In genomic region chr1:248786106-248786665, GRCh38 we compare ENCODE assay signal across 12 cellular contexts. TPM values are rescaled to one million over a fixed set of nuclear protein-coding genes. Genes with fewer than 3 reads are reported as not detected.
DNase-seq lines count a peak whose midpoint lies in the region; ATAC-seq and TF ChIP-seq lines count a peak whose summit lies in the region.
"Had no signal": no experiment of that assay in that cellular context is flagged by ENCODE, and none has a peak within 500 bp of the region (broad histone marks: within the 10 kb centered on the region; RNA-seq: fewer than 3 reads in every experiment).

No MANE protein-coding gene starts in this region.

- no peak overlapping the region for H3K4me2 ChIP-seq in mesenchymal stem cell (ENCODE audit: low read length, poor library complexity, severe bottlenecking)

- no peaks in the 10 kb centered on the region for H3K36me3 Mint-ChIP-seq in activated CD4-positive, alpha-beta T cell treated with anti-CD3 and anti-CD28 coated beads for 36 hours (ENCODE audit: low read depth)
- no peaks in the 10 kb centered on the region for H3K36me3 Mint-ChIP-seq in stimulated activated memory B cell treated with anti-CD40 and anti-IgM and Interleukin-4, amounts not matched to agents 10 μg/mL and 1 μg/mL and 100 μg/mL, for 72 hours
- no peaks in the 10 kb centered on the region for H3K36me3 Mint-ChIP-seq in CD8-positive, alpha-beta T cell
- H3K36me3 Mint-ChIP-seq: activated naive CD4-positive, alpha-beta T cell treated with anti-CD3 and anti-CD28 coated beads, Interleukin-2, amount 50 U/mL, for 24 hours had no signal

- H2BK5ac ChIP-seq in mesenchymal stem cell (ENCODE audit: low read depth, low read length, poor library complexity, severe bottlenecking): no peak overlapping the region

- CTCF ChIA-PET in activated CD4-positive, alpha-beta T cell treated with anti-CD3 and anti-CD28 coated beads for 36 hours (lab: Charles Lee): interaction anchor here (0.9 to 1.5 kb wide), 2 partner anchors 22 to 37 kb away, joined by 3 read pairs; no protein-coding TSS in a partner anchor
- CTCF ChIA-PET in CD8-positive, alpha-beta T cell (lab: Charles Lee): no interaction called here

- H2BK120ac ChIP-seq in mesenchymal stem cell (ENCODE audit: low read depth, low read length): no peak overlapping the region

- no peaks in the 10 kb centered on the region for H3K79me1 ChIP-seq in mesenchymal stem cell (replicated peaks; ENCODE audit: low read length, poor library complexity, severe bottlenecking)

- no peak overlapping the region for H3K4ac ChIP-seq in mesenchymal stem cell (ENCODE audit: low read depth in 1 of 2, low read length in 2 of 2)

- H2BK12ac ChIP-seq in mesenchymal stem cell (ENCODE audit: low read length in 2 of 2): no peak overlapping the region

- H3K9me3 Mint-ChIP-seq in activated CD4-positive, alpha-beta T cell treated with anti-CD3 and anti-CD28 coated beads for 36 hours (ENCODE audit: low read depth): peaks cover 2% of the 10 kb centered on the region
- peaks cover 3% of the 10 kb centered on the region for H3K9me3 Mint-ChIP-seq in stimulated activated memory B cell treated with anti-CD40 and anti-IgM and Interleukin-4, amounts not matched to agents 10 μg/mL and 1 μg/mL and 100 μg/mL, for 72 hours
- peaks cover 5% of the 10 kb centered on the region for H3K9me3 Mint-ChIP-seq in CD8-positive, alpha-beta T cell
- H3K9me3 Mint-ChIP-seq: activated naive CD4-positive, alpha-beta T cell treated with anti-CD3 and anti-CD28 coated beads, Interleukin-2, amount 50 U/mL, for 24 hours had no signal

- no peak overlapping the region for H3K9ac ChIP-seq in mesenchymal stem cell (ENCODE audit: low read length)

- no peaks in the 10 kb centered on the region for H3K9me3 ChIP-seq in CD8-positive, alpha-beta T cell (ENCODE audit: low read length)
- H3K9me3 ChIP-seq in mesenchymal stem cell (ENCODE audit: control insufficient read depth, low read length): no peaks in the 10 kb centered on the region

- H3K4me3 Mint-ChIP-seq in activated CD4-positive, alpha-beta T cell treated with anti-CD3 and anti-CD28 coated beads for 36 hours: no peak overlapping the region
- no peak overlapping the region for H3K4me3 Mint-ChIP-seq in stimulated activated memory B cell treated with anti-CD40 and anti-IgM and Interleukin-4, amounts not matched to agents 10 μg/mL and 1 μg/mL and 100 μg/mL, for 72 hours
- H3K4me3 Mint-ChIP-seq in CD8-positive, alpha-beta T cell: no peak overlapping the region
- H3K4me3 Mint-ChIP-seq: activated naive CD4-positive, alpha-beta T cell treated with anti-CD3 and anti-CD28 coated beads, Interleukin-2, amount 50 U/mL, for 24 hours had no signal

- H3K36me3 ChIP-seq in CD8-positive, alpha-beta T cell (ENCODE audit: insufficient read depth, low read length): no peaks in the 10 kb centered on the region
- no peaks in the 10 kb centered on the region for H3K36me3 ChIP-seq in mesenchymal stem cell (ENCODE audit: control insufficient read depth in 1 of 2, insufficient read depth in 2 of 2, low read depth in 1 of 2, low read length in 2 of 2)

- no peak overlapping the region for H3K4me3 ChIP-seq in CD8-positive, alpha-beta T cell (ENCODE audit: low read depth, low read length)
- no peak overlapping the region for H3K4me3 ChIP-seq in mesenchymal stem cell (ENCODE audit: insufficient read depth in 1 of 2, low read depth in 1 of 2, low read length in 2 of 2)

- 59% methylated on average over 5 of the region's 5 CpGs for WGBS in mesenchymal stem cell

- intact Hi-C loops in activated CD4-positive, alpha-beta T cell treated with anti-CD3 and anti-CD28 coated beads for 36 hours (cut with DNase I, micrococcal nuclease): loop anchor here in 1 of 2 experiments (1.0 kb wide), 1 partner anchor 12 kb away; no protein-coding TSS in a partner anchor
- intact Hi-C loops in CD8-positive, alpha-beta T cell (cut with DNase I, micrococcal nuclease): no loop called here

- no peaks in the 10 kb centered on the region for H3K27me3 ChIP-seq in CD8-positive, alpha-beta T cell (ENCODE audit: insufficient read depth, low read length)
- no peaks in the 10 kb centered on the region for H3K27me3 ChIP-seq in mesenchymal stem cell (ENCODE audit: control insufficient read depth in 1 of 2, insufficient read depth in 1 of 2, low read length in 2 of 2)

- H3K27ac Mint-ChIP-seq in activated CD4-positive, alpha-beta T cell treated with anti-CD3 and anti-CD28 coated beads for 36 hours: no peak overlapping the region
- peak overlapping the region; percentile 58 for H3K27ac Mint-ChIP-seq in stimulated activated memory B cell treated with anti-CD40 and anti-IgM and Interleukin-4, amounts not matched to agents 10 μg/mL and 1 μg/mL and 100 μg/mL, for 72 hours
- H3K27ac Mint-ChIP-seq in CD8-positive, alpha-beta T cell: no peak overlapping the region
- H3K27ac Mint-ChIP-seq: activated naive CD4-positive, alpha-beta T cell treated with anti-CD3 and anti-CD28 coated beads, Interleukin-2, amount 50 U/mL, for 24 hours had no signal

- H2BK15ac ChIP-seq in mesenchymal stem cell (ENCODE audit: low read depth, poor library complexity, severe bottlenecking): no peak overlapping the region

- no peak overlapping the region for H3K14ac ChIP-seq in mesenchymal stem cell (ENCODE audit: low read length in 2 of 2)

- no peak overlapping the region for H4K8ac ChIP-seq in mesenchymal stem cell (ENCODE audit: low read length)

- POLR2A ChIA-PET in activated CD4-positive, alpha-beta T cell treated with anti-CD3 and anti-CD28 coated beads for 36 hours (lab: Charles Lee): no interaction called here
- POLR2A ChIA-PET in CD8-positive, alpha-beta T cell (lab: Charles Lee): no interaction called here

- DNase-seq in activated CD4-positive, alpha-beta T cell treated with anti-CD3 and anti-CD28 coated beads for 36 hours: no peak
- no peak for DNase-seq in activated CD4-positive, alpha-beta T cell treated with anti-CD3 and anti-CD28 coated beads, Interleukin-2, amount 50 U/mL, for 48 hours
- DNase-seq in NOMO-1 treated with DMSO at 0.1 percent for 48 hours (lab: John Stamatoyannopoulos, UW; ENCODE audit: unreplicated experiment) (peak; percentile 93), mesenchymal stem cell (no peak)
- no peak for DNase-seq in CD8-positive, alpha-beta T cell
- no peak for DNase-seq in stimulated activated CD4-positive, alpha-beta T cell treated with anti-CD3 and anti-CD28 coated beads, Interleukin-2, amount 100 ng/mL, for 48 hours
- DNase-seq: NCI-H2081 treated with DMSO at 0.1 percent for 48 hours, T-helper 9 cell had no signal

- no peak overlapping the region for H3K27ac ChIP-seq in CD8-positive, alpha-beta T cell (ENCODE audit: low read depth, low read length)
- H3K27ac ChIP-seq in mesenchymal stem cell (ENCODE audit: low read length, poor library complexity, severe bottlenecking): no peak overlapping the region

- H3K27me3 Mint-ChIP-seq in activated CD4-positive, alpha-beta T cell treated with anti-CD3 and anti-CD28 coated beads for 36 hours: peaks cover 7% of the 10 kb centered on the region
- no peaks in the 10 kb centered on the region for H3K27me3 Mint-ChIP-seq in stimulated activated memory B cell treated with anti-CD40 and anti-IgM and Interleukin-4, amounts not matched to agents 10 μg/mL and 1 μg/mL and 100 μg/mL, for 72 hours
- peaks cover 16% of the 10 kb centered on the region for H3K27me3 Mint-ChIP-seq in CD8-positive, alpha-beta T cell (ENCODE audit: low read depth)

- H3K18ac ChIP-seq in mesenchymal stem cell (ENCODE audit: low read depth in 1 of 2, low read length in 2 of 2): no peak overlapping the region

- H2AFZ ChIP-seq in mesenchymal stem cell (ENCODE audit: low read depth, low read length): no peak overlapping the region

- no peak overlapping the region for H3K23ac ChIP-seq in mesenchymal stem cell (ENCODE audit: low read length in 2 of 2)

- H3K4me1 ChIP-seq in CD8-positive, alpha-beta T cell (ENCODE audit: insufficient read depth, low read length): no peaks in the 10 kb centered on the region
- no peaks in the 10 kb centered on the region for H3K4me1 ChIP-seq in mesenchymal stem cell (ENCODE audit: control insufficient read depth, insufficient read depth, low read depth, low read length)

- peak; percentile 74 for ATAC-seq in activated CD4-positive, alpha-beta T cell treated with anti-CD3 and anti-CD28 coated beads for 36 hours
- ATAC-seq in HG02981 (IDR thresholded peaks at IDR 0.05; ENCODE audit: unreplicated experiment): peak; percentile 61
- peak; percentile 85 for ATAC-seq in stimulated activated memory B cell treated with anti-CD40 and anti-IgM and Interleukin-4, amounts not matched to agents 10 μg/mL and 1 μg/mL and 100 μg/mL, for 72 hours
- no peak for ATAC-seq in CD8-positive, alpha-beta T cell

- no peak for TF ChIP-seq CTCF in CD8-positive, alpha-beta T cell (IDR thresholded peaks at IDR 0.05)

- peaks cover 2% of the 10 kb centered on the region for H3K4me1 Mint-ChIP-seq in activated CD4-positive, alpha-beta T cell treated with anti-CD3 and anti-CD28 coated beads for 36 hours
- peaks cover 33% of the 10 kb centered on the region for H3K4me1 Mint-ChIP-seq in stimulated activated memory B cell treated with anti-CD40 and anti-IgM and Interleukin-4, amounts not matched to agents 10 μg/mL and 1 μg/mL and 100 μg/mL, for 72 hours
- no peaks in the 10 kb centered on the region for H3K4me1 Mint-ChIP-seq in CD8-positive, alpha-beta T cell (ENCODE audit: low read depth)
- H3K4me1 Mint-ChIP-seq: activated naive CD4-positive, alpha-beta T cell treated with anti-CD3 and anti-CD28 coated beads, Interleukin-2, amount 50 U/mL, for 24 hours had no signal

- no peak overlapping the region for H2AK5ac ChIP-seq in mesenchymal stem cell (ENCODE audit: low read length, severe bottlenecking)

- no peak overlapping the region for H4K91ac ChIP-seq in mesenchymal stem cell (ENCODE audit: low read length)

RNA-seq across cellular contexts. Expression of gene LYPD8, which starts 30.6 kb away (rescaled TPM):
- total RNA-seq in activated CD4-positive, alpha-beta T cell treated with anti-CD3 and anti-CD28 coated beads for 36 hours: not detected
- not detected for total RNA-seq in CD8-positive, alpha-beta T cell
- not detected for polyA plus RNA-seq in mesenchymal stem cell (2013, experiment 1 of 2)
- not detected for polyA plus RNA-seq in mesenchymal stem cell (2013, experiment 2 of 2)
- total RNA-seq: A673 had no signal

RNA-seq across cellular contexts. Expression of gene SH3BP5L, which starts 39.5 kb away (rescaled TPM):
- 10 to 100 TPM; 20.1 to 21.3 TPM for total RNA-seq in activated CD4-positive, alpha-beta T cell treated with anti-CD3 and anti-CD28 coated beads for 36 hours
- total RNA-seq in CD8-positive, alpha-beta T cell: 10 to 100 TPM; 19.0 to 20.4 TPM
- polyA plus RNA-seq in mesenchymal stem cell (2013, experiment 1 of 2): 9.3 TPM
- 9.7 TPM for polyA plus RNA-seq in mesenchymal stem cell (2013, experiment 2 of 2)

RNA-seq across cellular contexts. Expression of gene ZNF672, which starts 51.8 kb away (rescaled TPM):
- total RNA-seq in activated CD4-positive, alpha-beta T cell treated with anti-CD3 and anti-CD28 coated beads for 36 hours: 10 to 100 TPM; 39.5 to 49.4 TPM
- total RNA-seq in CD8-positive, alpha-beta T cell: 10 to 100 TPM; 33.8 to 33.9 TPM
- polyA plus RNA-seq in mesenchymal stem cell (2013, experiment 1 of 2): 14.5 TPM
- polyA plus RNA-seq in mesenchymal stem cell (2013, experiment 2 of 2): 14.8 TPM
